ENCODE assay signal across 23 cellular contexts in genomic region chr14:85468815-85469214, GRCh38.
A peak's percentile ranks its signal among the peaks of the same experiment; 100 is the strongest.
DNase-seq lines count a peak whose midpoint lies in the region; ATAC-seq and TF ChIP-seq lines count a peak whose summit lies in the region.
"Had no signal": no experiment of that assay in that cellular context is flagged by ENCODE, and none has a peak within 500 bp of the region (broad histone marks: within the 10 kb centered on the region; RNA-seq: fewer than 3 reads in every experiment).

No MANE protein-coding gene starts in this region.

- H3K4me1 ChIP-seq in RWPE2 (ENCODE audit: insufficient read depth, poor library complexity, severe bottlenecking): peaks cover 31% of the 10 kb centered on the region
- H3K4me1 ChIP-seq in trophoblast cell (ENCODE audit: control insufficient read depth in 1 of 2, insufficient read depth in 2 of 2, low read length in 2 of 2): peaks cover 4 to 11% of the 10 kb centered on the region in 2 experiments

- H3K4me2 ChIP-seq in trophoblast cell (ENCODE audit: low read length): no peak overlapping the region

- no peaks in the 10 kb centered on the region for H3K27me3 Mint-ChIP-seq in CD4-positive, alpha-beta T cell

- H3K4me3 Mint-ChIP-seq in CD4-positive, alpha-beta T cell: no peak overlapping the region
- H3K4me3 Mint-ChIP-seq: CD14-positive monocyte had no signal

- H4K91ac ChIP-seq in trophoblast cell (ENCODE audit: low read depth, low read length): peak overlapping the region; percentile 82

- H3K27ac ChIP-seq in RWPE2 (ENCODE audit: poor library complexity, severe bottlenecking) (peak overlapping the region; percentile 55), trophoblast cell (ENCODE audit: low read depth, low read length) (no peak overlapping the region)
- H3K27ac ChIP-seq in CD4-positive, alpha-beta T cell (ENCODE audit: low read depth, low read length): no peak overlapping the region
- H3K27ac ChIP-seq: 22Rv1, GM23248, HL-60 had no signal

- H3K14ac ChIP-seq in trophoblast cell (ENCODE audit: low read length): no peak overlapping the region

- H3K4me1 Mint-ChIP-seq in CD4-positive, alpha-beta T cell (ENCODE audit: low read depth): no peaks in the 10 kb centered on the region

- no peak overlapping the region for H4K8ac ChIP-seq in trophoblast cell (ENCODE audit: low read depth, low read length)

- H3K36me3 ChIP-seq in RWPE2 (ENCODE audit: low read depth) (no peaks in the 10 kb centered on the region), trophoblast cell (ENCODE audit: control insufficient read depth in 1 of 2, insufficient read depth in 2 of 2, low read length in 2 of 2) (no peaks in the 10 kb centered on the region)

- H3K4me3 ChIP-seq in RWPE2 (ENCODE audit: severe bottlenecking) (no peak overlapping the region), trophoblast cell (ENCODE audit: low read depth, low read length) (no peak overlapping the region)
- H3K4me3 ChIP-seq: GM12878, GM23248 had no signal

- H3K9me3 Mint-ChIP-seq in CD4-positive, alpha-beta T cell: peaks cover 4% of the 10 kb centered on the region

- H3K4ac ChIP-seq in trophoblast cell (ENCODE audit: low read depth, low read length): no peak overlapping the region

- TF ChIP-seq POLR2A in erythroblast (IDR thresholded peaks at IDR 0.05; ENCODE audit: low read length): no peak

- H3K79me1 ChIP-seq in trophoblast cell (ENCODE audit: low read length): peaks cover 4% of the 10 kb centered on the region

- H2AFZ ChIP-seq in trophoblast cell (ENCODE audit: insufficient read depth, low read length, poor library complexity): no peak overlapping the region
- H2AFZ ChIP-seq: GM23248 had no signal

- POLR2A ChIA-PET in CD4-positive, alpha-beta T cell (lab: Charles Lee): no interaction called here

- peak overlapping the region; percentile 83 for H2BK12ac ChIP-seq in trophoblast cell (ENCODE audit: low read length)

- no peak overlapping the region for H2AK5ac ChIP-seq in trophoblast cell (ENCODE audit: low read length)

- intact Hi-C loops in CD4-positive, alpha-beta T cell (cut with DNase I, micrococcal nuclease): no loop called here

- no CpG with 5 or more reads among the region's 2 CpGs for WGBS in trophoblast cell (ENCODE audit: extremely low coverage, insufficient coverage, insufficient read length)

- peak; percentile 1 for DNase-seq in DMS53 (lab: John Stamatoyannopoulos, UW)
- no peak for DNase-seq in DMS53 treated with DMSO at 0.1 percent for 48 hours (lab: John Stamatoyannopoulos, UW; ENCODE audit: unreplicated experiment)
- no peak for DNase-seq in RWPE2 (ENCODE audit: low spot score)
- peak; percentile 45 to 65 for DNase-seq in erythroblast (lab: John Stamatoyannopoulos, UW)
- DNase-seq in trophoblast cell: no peak
- no peak for DNase-seq in CD4-positive, alpha-beta T cell
- DNase-seq: EL, GM23248, MM.1S, NCI-H1105 treated with DMSO at 0.1 percent for 48 hours, NCI-H1694 treated with DMSO at 0.1 percent for 48 hours, NCI-H2227 treated with DMSO at 0.1 percent for 48 hours, NCI-H510A treated with DMSO at 0.1 percent for 48 hours, NCI-H774, SHP77 treated with DMSO at 0.1 percent for 48 hours had no signal

- H4K12ac ChIP-seq in trophoblast cell (ENCODE audit: low read depth, low read length): no peak overlapping the region

- H3K9ac ChIP-seq in trophoblast cell (ENCODE audit: low read length): no peak overlapping the region
- H3K9ac ChIP-seq: GM23248 had no signal

- no peak for TF ChIP-seq CTCF in RWPE2 (IDR thresholded peaks at IDR 0.05; ENCODE audit: poor library complexity, severe bottlenecking)
- no peak for TF ChIP-seq CTCF in CD4-positive, alpha-beta T cell (IDR thresholded peaks at IDR 0.05)

- no peaks in the 10 kb centered on the region for H3K79me2 ChIP-seq in trophoblast cell (ENCODE audit: control insufficient read depth, insufficient read depth, low read length, poor library complexity)

- no peaks in the 10 kb centered on the region for H3K36me3 Mint-ChIP-seq in CD4-positive, alpha-beta T cell (ENCODE audit: low read depth)
- H3K36me3 Mint-ChIP-seq: CD14-positive monocyte had no signal

- H2BK120ac ChIP-seq in trophoblast cell (ENCODE audit: insufficient read depth, low read length, poor library complexity): peak overlapping the region; percentile 62

- no peak overlapping the region for H3K23ac ChIP-seq in trophoblast cell (ENCODE audit: low read length)

- CTCF ChIA-PET in CD4-positive, alpha-beta T cell (lab: Charles Lee): no interaction called here

- H3K9me3 ChIP-seq in RWPE2 (ENCODE audit: severe bottlenecking) (no peaks in the 10 kb centered on the region), trophoblast cell (ENCODE audit: insufficient read depth, low read depth, low read length) (no peaks in the 10 kb centered on the region)
- H3K9me3 ChIP-seq in CD4-positive, alpha-beta T cell (ENCODE audit: control insufficient read depth, low read length): no peaks in the 10 kb centered on the region
- H3K9me3 ChIP-seq: Caco-2 had no signal

- ATAC-seq in RWPE2 (ENCODE audit: low read depth) (peak; percentile 87), HG03342 (IDR thresholded peaks at IDR 0.05; ENCODE audit: unreplicated experiment) (no peak), HG03159 (IDR thresholded peaks at IDR 0.05; ENCODE audit: unreplicated experiment) (no peak)
- ATAC-seq in CD4-positive, alpha-beta T cell (ENCODE audit: poor library complexity): no peak
- ATAC-seq: GM12878, HCT116 had no signal

- no peak overlapping the region for H3K18ac ChIP-seq in trophoblast cell (ENCODE audit: low read length)

- H3K27ac Mint-ChIP-seq in CD4-positive, alpha-beta T cell: no peak overlapping the region
- H3K27ac Mint-ChIP-seq: CD14-positive monocyte had no signal

- H3K27me3 ChIP-seq in RWPE2 (ENCODE audit: insufficient read depth, poor library complexity, severe bottlenecking) (no peaks in the 10 kb centered on the region), trophoblast cell (ENCODE audit: insufficient read depth, low read length) (no peaks in the 10 kb centered on the region)
- H3K27me3 ChIP-seq in CD4-positive, alpha-beta T cell (ENCODE audit: control insufficient read depth, insufficient read depth, low read length): no peaks in the 10 kb centered on the region

- H2BK5ac ChIP-seq in trophoblast cell (ENCODE audit: low read depth, low read length, poor library complexity): no peak overlapping the region

Comparison
In these comparisons a context has a peak if more than half of its experiments do, and no peak if none do; other contexts are left out.
1. DNase-seq: peak in DMS53 (single experiment) and erythroblast (2 of 2); none in DMS53 treated with DMSO at 0.1 percent for 48 hours (single experiment), RWPE2 (single experiment), trophoblast cell (0 of 2) and CD4-positive, alpha-beta T cell (0 of 10).